15 cellular contexts compared by ENCODE assay signal in genomic region chr13:43446126-43446525, GRCh38.
A peak's percentile ranks its signal among the peaks of the same experiment; 100 is the strongest.
DNase-seq lines count a peak whose midpoint lies in the region; ATAC-seq and TF ChIP-seq lines count a peak whose summit lies in the region.
"Had no signal": no experiment of that assay in that cellular context is flagged by ENCODE, and none has a peak within 500 bp of the region (broad histone marks: within the 10 kb centered on the region; RNA-seq: fewer than 3 reads in every experiment).

No MANE protein-coding gene starts in this region.

- H3K36me3 ChIP-seq in right lobe of liver = no peaks in the 10 kb centered on the region
- H3K36me3 ChIP-seq: BLaER1 had no signal

- WGBS in right lobe of liver (ENCODE audit: insufficient coverage, low coverage, low lambda C conversion rate, missing lambda C conversion rate) = 36% methylated on average over 1 of the region's 1 CpG

- H3K4me1 ChIP-seq in right lobe of liver = no peaks in the 10 kb centered on the region
- H3K4me1 ChIP-seq: BLaER1, Caco-2 had no signal

- H3K27ac ChIP-seq in RWPE1 = no peak overlapping the region
- no peak overlapping the region for H3K27ac ChIP-seq in right lobe of liver
- H3K27ac ChIP-seq: BLaER1, HL-60 had no signal

- H3K9me3 ChIP-seq in right lobe of liver = no peaks in the 10 kb centered on the region
- H3K9me3 ChIP-seq: BLaER1, Caco-2 had no signal

- DNase-seq in EH (ENCODE audit: low read depth) (peak; percentile 17), amniotic epithelial cell (ENCODE audit: low read depth) (peak; percentile 58), fibroblast of the aortic adventitia (ENCODE audit: low read depth) (peak; percentile 18), T-helper 2 cell (no peak), RWPE1 (ENCODE audit: low spot score) (no peak), right lobe of liver (no peak), hepatic stellate cell (ENCODE audit: low spot score) (no peak)
- DNase-seq: AML-193; Caco-2; CD8-positive, alpha-beta memory T cell; DMS53; HCEC 1CT had no signal

- no peak for TF ChIP-seq POLR2A in right lobe of liver (IDR thresholded peaks at IDR 0.05)

- CTCF ChIA-PET in RWPE1 (lab: Yijun Ruan, JAX) = no interaction called here

- no peak overlapping the region for H3K4me3 ChIP-seq in fibroblast of the aortic adventitia (ENCODE audit: low read depth, low read length)
- no peak overlapping the region for H3K4me3 ChIP-seq in right lobe of liver
- H3K4me3 ChIP-seq: BLaER1, K562 had no signal

- intact Hi-C loops in right lobe of liver (cut with DNase I) = no loop called here

- TF ChIP-seq CTCF in fibroblast of the aortic adventitia (IDR thresholded peaks at IDR 0.05; ENCODE audit: insufficient read depth, low read length) = no peak
- no peak for TF ChIP-seq CTCF in RWPE1 (conservative IDR thresholded peaks at IDR 0.05; ENCODE audit: low read depth)
- no peak for TF ChIP-seq CTCF in right lobe of liver (IDR thresholded peaks at IDR 0.05)

- no peak for ATAC-seq in right lobe of liver
- ATAC-seq: K562 had no signal

- POLR2A ChIA-PET in RWPE1 (lab: Yijun Ruan, JAX; ENCODE audit: low non-redundant PET) = no interaction called here

- H3K27me3 ChIP-seq in right lobe of liver = no peaks in the 10 kb centered on the region
- H3K27me3 ChIP-seq: BLaER1 had no signal

Comparison
In these comparisons a context has a peak if more than half of its experiments do, and no peak if none do; other contexts are left out.
1. DNase-seq: peak in EH (single experiment), amniotic epithelial cell (single experiment) and fibroblast of the aortic adventitia (single experiment); none in T-helper 2 cell (0 of 5), RWPE1 (single experiment), right lobe of liver (0 of 3) and hepatic stellate cell (single experiment).